ENCODE assay signal across 8 cellular contexts in genomic region chr1:119827010-119827409, GRCh38. TPM values are rescaled to one million over a fixed set of nuclear protein-coding genes. Genes with fewer than 3 reads are reported as not detected.
DNase-seq lines count a peak whose midpoint lies in the region; TF ChIP-seq lines count a peak whose summit lies in the region.
"Had no signal": no experiment of that assay in that cellular context is flagged by ENCODE, and none has a peak within 500 bp of the region (broad histone marks: within the 10 kb centered on the region; RNA-seq: fewer than 3 reads in every experiment).

No MANE protein-coding gene starts in this region.

- no peaks in the 10 kb centered on the region for H3K4me1 ChIP-seq in mesendoderm (ENCODE audit: control insufficient read depth, low read depth, low read length)
- H3K4me1 ChIP-seq: HAP-1 had no signal

- no peak overlapping the region for H4K5ac ChIP-seq in mesendoderm (ENCODE audit: low read length)

- no peaks in the 10 kb centered on the region for H3K36me3 ChIP-seq in mesendoderm (ENCODE audit: control insufficient read depth, insufficient read depth, low read length)
- H3K36me3 ChIP-seq: HAP-1 had no signal

- no peaks in the 10 kb centered on the region for H3K79me1 ChIP-seq in mesendoderm (ENCODE audit: low read length)

- TF ChIP-seq CTCF in HFF-Myc (IDR thresholded peaks at IDR 0.05; ENCODE audit: low read depth, low read length, missing control alignments) = peak; percentile 51
- TF ChIP-seq CTCF in astrocyte of the cerebellum (IDR thresholded peaks at IDR 0.05; ENCODE audit: low read depth, low read length, missing control alignments) = peak; percentile 35

- no peaks in the 10 kb centered on the region for H3K27me3 ChIP-seq in mesendoderm (ENCODE audit: insufficient read depth, low read length, poor library complexity)

- in situ Hi-C loops in astrocyte of the cerebellum (cut with HindIII; ENCODE audit: low sequenced_read_pairs) = no loop called here

- H3K56ac ChIP-seq in mesendoderm (ENCODE audit: low read length) = no peak overlapping the region

- H2AK5ac ChIP-seq in mesendoderm (ENCODE audit: low read length) = no peak overlapping the region

- H3K79me2 ChIP-seq in mesendoderm (ENCODE audit: control insufficient read depth, insufficient read depth, low read length) = no peaks in the 10 kb centered on the region

- H3K18ac ChIP-seq in mesendoderm (ENCODE audit: low read length) = no peak overlapping the region

- no peak overlapping the region for H4K8ac ChIP-seq in mesendoderm (ENCODE audit: low read depth, low read length)

- H3K4ac ChIP-seq in mesendoderm (ENCODE audit: low read depth, low read length) = no peak overlapping the region

- H3K4me2 ChIP-seq in mesendoderm (ENCODE audit: low read length) = no peak overlapping the region

- H2BK5ac ChIP-seq in mesendoderm (ENCODE audit: low read length) = no peak overlapping the region

- WGBS in mesendoderm (ENCODE audit: extremely low coverage, insufficient coverage, low lambda C conversion rate) = no CpG with 5 or more reads among the region's 1 CpG

- peak; percentile 6 for DNase-seq in EL
- DNase-seq in HFF-Myc (ENCODE audit: extremely low read depth, low read depth) = no peak
- no peak for DNase-seq in astrocyte of the cerebellum (ENCODE audit: low read depth)
- DNase-seq in mesendoderm = peak; percentile 37
- no peak for DNase-seq in SK-N-DZ (ENCODE audit: low spot score)
- DNase-seq in midbrain (lab: John Stamatoyannopoulos, UW) = no peak
- DNase-seq in activated CD4-positive, CD25-positive, alpha-beta regulatory T cell treated with anti-CD3 and anti-CD28 coated beads, Interleukin-2, amount 50 U/mL, for 72 hours = no peak

- H3K27ac ChIP-seq in mesendoderm (ENCODE audit: low read depth, low read length) = no peak overlapping the region

- H2BK120ac ChIP-seq in mesendoderm (ENCODE audit: low read depth, low read length) = no peak overlapping the region

- H3K9ac ChIP-seq in mesendoderm (ENCODE audit: low read length) = no peak overlapping the region

- no peak overlapping the region for H2BK15ac ChIP-seq in mesendoderm (replicated peaks; ENCODE audit: low read depth)

- H3K4me3 ChIP-seq in HFF-Myc (replicated peaks; ENCODE audit: low read depth, low read length) (no peak overlapping the region), astrocyte of the cerebellum (ENCODE audit: low read depth, low read length) (no peak overlapping the region), mesendoderm (ENCODE audit: low read length) (no peak overlapping the region)
- H3K4me3 ChIP-seq: HAP-1 had no signal

- no peak overlapping the region for H3K23ac ChIP-seq in mesendoderm (ENCODE audit: low read length)

RNA-seq across cellular contexts. Expression of gene REG4, which starts 15.8 kb away (rescaled TPM):
- polyA plus RNA-seq in mesendoderm (2013, experiment 1 of 2) = not detected
- not detected for polyA plus RNA-seq in mesendoderm (2013, experiment 2 of 2)
- not detected in 2 replicates for polyA plus RNA-seq in SK-N-DZ (2014; cell fraction: cytosol; rRNA removed)
- not detected in 2 replicates for polyA plus RNA-seq in SK-N-DZ (2014; cell fraction: nucleus; rRNA removed)

RNA-seq across cellular contexts. Expression of gene HMGCS2, which starts 58.3 kb away (rescaled TPM):
- not detected for polyA plus RNA-seq in mesendoderm (2013, experiment 1 of 2)
- not detected for polyA plus RNA-seq in mesendoderm (2013, experiment 2 of 2)
- polyA plus RNA-seq in SK-N-DZ (2014; cell fraction: cytosol; rRNA removed) = not detected in 2 replicates
- not detected in 2 replicates for polyA plus RNA-seq in SK-N-DZ (2014; cell fraction: nucleus; rRNA removed)

Comparison
In these comparisons a context has a peak if more than half of its experiments do, and no peak if none do; other contexts are left out.
1. DNase-seq: peak in EL (single experiment) and mesendoderm (single experiment); none in HFF-Myc (single experiment), astrocyte of the cerebellum (single experiment), SK-N-DZ (single experiment), midbrain (single experiment) and activated CD4-positive, CD25-positive, alpha-beta regulatory T cell treated with anti-CD3 and anti-CD28 coated beads, Interleukin-2, amount 50 U/mL, for 72 hours (single experiment).